17 cellular contexts compared by ENCODE assay signal in the genomic region with DNA sequence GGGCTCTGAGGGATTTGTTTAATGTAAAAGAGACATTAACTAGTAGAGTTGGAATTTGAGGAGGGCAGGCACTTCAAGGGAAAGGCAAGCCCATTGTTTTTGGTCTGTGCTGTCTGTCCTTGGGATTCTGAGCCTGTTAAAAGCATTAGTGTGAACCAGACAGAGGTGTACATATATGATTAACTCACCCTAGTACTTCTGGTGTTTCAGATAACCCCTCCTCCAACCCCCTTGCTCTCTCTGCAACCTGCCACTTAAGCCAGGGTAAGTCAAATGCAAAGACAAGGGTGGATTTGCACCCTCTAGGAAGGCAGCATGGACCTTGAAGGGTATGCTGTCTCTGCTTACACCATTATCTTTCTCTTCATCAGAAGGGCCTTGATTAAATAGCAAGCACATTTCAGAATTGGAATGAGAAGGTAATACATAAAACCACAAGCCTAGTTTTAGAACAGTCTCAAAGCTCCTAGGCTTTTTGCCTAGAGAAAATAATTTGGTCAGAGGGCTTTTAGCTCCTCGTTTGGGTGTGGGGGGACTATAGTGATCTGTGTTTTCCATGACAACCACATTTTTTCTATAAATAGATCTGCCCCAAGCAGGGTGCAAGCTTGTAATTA.
DNase-seq lines count a peak whose midpoint lies in the region; ATAC-seq, FAIRE-seq and TF ChIP-seq lines count a peak whose summit lies in the region.
"Had no signal": no experiment of that assay in that cellular context is flagged by ENCODE, and none has a peak within 500 bp of the region (broad histone marks: within the 10 kb centered on the region; RNA-seq: fewer than 3 reads in every experiment).

No MANE protein-coding gene starts in this region.

- H3K36me3 ChIP-seq in small intestine (ENCODE audit: control insufficient read depth in 2 of 2, insufficient read depth in 2 of 2, low read length in 2 of 2): no peaks in the 10 kb centered on the region
- H3K36me3 ChIP-seq: gastroesophageal sphincter, ovary, sigmoid colon, SJSA1 had no signal

- H3K4me3 ChIP-seq in small intestine (ENCODE audit: low read depth in 1 of 2, low read length in 2 of 2): no peak overlapping the region
- H3K4me3 ChIP-seq: gastroesophageal sphincter, ovary, sigmoid colon, SJSA1 had no signal

- ATAC-seq in GM19395 (IDR thresholded peaks at IDR 0.05; ENCODE audit: unreplicated experiment) (peak; percentile 66), HG02973 (IDR thresholded peaks at IDR 0.05; ENCODE audit: unreplicated experiment) (peak; percentile 59)
- ATAC-seq: gastroesophageal sphincter, HCT116 had no signal

- DNase-seq in GM12891 (ENCODE audit: insufficient read length, low spot score): no peak
- DNase-seq in NCI-H82 (lab: John Stamatoyannopoulos, UW): peak; percentile 96
- DNase-seq in RCC 7860 (ENCODE audit: low spot score): no peak
- no peak for DNase-seq in nucleus accumbens (lab: John Stamatoyannopoulos, UW)
- no peak for DNase-seq in NK-92 treated with Interleukin-12 subunit alpha and Interleukin-12 subunit beta, amount 100 ng/mL, for 24 hours (lab: John Stamatoyannopoulos, UW)
- no peak for DNase-seq in small intestine
- DNase-seq: activated naive CD4-positive, alpha-beta T cell; Calu3; Kasumi-1; sigmoid colon had no signal

- 35 to 50% (median 39%) methylated on average over 1 of the region's 1 CpG for WGBS in small intestine, 3 donors

- FAIRE-seq in GM12891 (lab: Jason Lieb, UNC): peak; percentile 20
- no peak for FAIRE-seq in RCC 7860 (lab: Jason Lieb, UNC)
- FAIRE-seq in small intestine (lab: Jason Lieb, UNC): no peak
- FAIRE-seq: colon had no signal

- peaks cover 0 to 5% of the 10 kb centered on the region in 2 donors for H3K4me1 ChIP-seq in small intestine (ENCODE audit: control insufficient read depth in 2 of 2, insufficient read depth in 1 of 2, low read depth in 1 of 2, low read length in 1 of 2)
- H3K4me1 ChIP-seq: gastroesophageal sphincter, sigmoid colon had no signal

- no peak for TF ChIP-seq POLR2A in GM12891 (IDR thresholded peaks at IDR 0.05; ENCODE audit: low read depth, low read length)

- peak overlapping the region in 1 of 2 donors; percentile 17 for H3K27ac ChIP-seq in small intestine (ENCODE audit: low read depth in 1 of 2, low read length in 1 of 2)
- H3K27ac ChIP-seq: gastroesophageal sphincter, ovary, sigmoid colon, SJSA1 had no signal

- H3K9me3 ChIP-seq in small intestine (ENCODE audit: control insufficient read depth, low read depth): no peaks in the 10 kb centered on the region
- H3K9me3 ChIP-seq: ovary had no signal

- H3K27me3 ChIP-seq in small intestine (ENCODE audit: control insufficient read depth in 2 of 2, insufficient read depth in 2 of 2, low read length in 2 of 2): no peaks in the 10 kb centered on the region
- H3K27me3 ChIP-seq: gastroesophageal sphincter, ovary, sigmoid colon, SJSA1 had no signal

TF ChIP-seq in GM12891, 5 proteins besides CTCF, POLR2A, EP300 and RAD21:
- no peak for TF ChIP-seq POU2F2 (IDR thresholded peaks at IDR 0.05; ENCODE audit: low read depth, low read length)
- no peak for TF ChIP-seq PAX5 (IDR thresholded peaks at IDR 0.05; ENCODE audit: insufficient read depth, low read length, severe bottlenecking)
- TF ChIP-seq SPI1 (IDR thresholded peaks at IDR 0.05; ENCODE audit: low read depth, low read length): no peak
- no peak for TF ChIP-seq POLR2AphosphoS5 (IDR thresholded peaks at IDR 0.05; ENCODE audit: low read depth, low read length)
- no peak for TF ChIP-seq TAF1 (IDR thresholded peaks at IDR 0.05; ENCODE audit: low read depth, low read length)
